Comparison of ENCODE assay signal across 8 cellular contexts in genomic region chr14:22039938-22040780, GRCh38.
DNase-seq lines count a peak whose midpoint lies in the region; ATAC-seq, FAIRE-seq and TF ChIP-seq lines count a peak whose summit lies in the region.

No MANE protein-coding gene starts in this region.

- ATAC-seq in HG03571 (IDR thresholded peaks at IDR 0.05; ENCODE audit: unreplicated experiment), result no peak

- DNase-seq in Daoy (ENCODE audit: low read depth), result peak; percentile 47
- no peak for DNase-seq in LNCaP clone FGC (ENCODE audit: low read depth)
- peak; percentile 16 for DNase-seq in activated effector memory CD4-positive, alpha-beta T cell treated with Interleukin-2 at 50 U/mL for 16 hours
- peak; percentile 6 for DNase-seq in kidney tubule cell (ENCODE audit: low spot score)
- peak; percentile 25 for DNase-seq in urothelium cell line (ENCODE audit: low spot score)
- no peak for DNase-seq in HuH-7.5 (ENCODE audit: low spot score)
- no peak for DNase-seq in amniotic stem cell (lab: John Stamatoyannopoulos, UW)

- H3K4me3 ChIP-seq in LNCaP clone FGC (ENCODE audit: low read depth, low read length), result no peak overlapping the region

- FAIRE-seq in urothelium cell line (lab: Jason Lieb, UNC), result no peak

- peak; percentile 75 for TF ChIP-seq CTCF in LNCaP clone FGC (IDR thresholded peaks at IDR 0.05; ENCODE audit: control insufficient read depth, extremely low read depth, insufficient read depth)

Comparison
In these comparisons a context has a peak if more than half of its experiments do, and no peak if none do; other contexts are left out.
1. DNase-seq: peak in Daoy (single experiment), activated effector memory CD4-positive, alpha-beta T cell treated with Interleukin-2 at 50 U/mL for 16 hours (single experiment), kidney tubule cell (single experiment) and urothelium cell line (single experiment); none in LNCaP clone FGC (single experiment), HuH-7.5 (single experiment) and amniotic stem cell (single experiment).